22 cellular contexts compared by ENCODE assay signal in the genomic region with DNA sequence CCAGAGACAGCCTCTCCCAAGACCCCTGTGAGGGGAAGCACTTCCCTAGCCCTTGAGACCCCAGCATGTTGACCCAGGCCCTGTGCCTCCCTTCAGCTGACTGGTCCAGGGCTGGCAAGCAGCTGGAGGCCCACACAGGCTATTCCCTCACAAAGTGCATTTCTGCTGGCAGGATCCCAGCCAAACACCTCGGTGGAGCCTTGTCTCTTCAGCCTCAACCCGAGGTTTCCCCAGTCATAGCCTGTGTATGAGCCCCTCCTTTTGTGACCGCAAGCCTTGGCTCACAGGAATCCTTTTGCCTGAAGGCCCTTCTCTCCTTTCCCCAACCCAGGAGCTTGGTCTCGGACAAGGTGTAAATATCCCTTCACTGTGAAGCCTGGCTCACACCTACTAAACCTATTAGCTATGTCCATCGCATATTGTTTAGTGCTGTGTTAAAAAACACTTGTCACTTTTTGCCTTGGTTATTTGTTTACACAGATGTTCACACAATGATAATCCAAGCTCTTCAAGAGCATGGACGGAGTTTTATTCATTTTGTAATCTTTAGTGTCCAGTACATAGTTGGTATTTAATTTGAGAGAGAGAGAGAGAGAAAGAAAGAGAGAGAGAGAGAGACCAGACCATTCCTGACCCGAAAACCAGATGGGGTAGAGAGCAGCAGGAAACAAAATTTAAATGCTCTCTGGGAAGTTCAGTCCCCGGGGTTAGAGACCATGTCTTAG. TPM values are rescaled to one million over a fixed set of nuclear protein-coding genes. Genes with fewer than 3 reads are reported as not detected.
"Had no signal": no experiment of that assay in that cellular context is flagged by ENCODE, and none has a peak within 500 bp of the region (broad histone marks: within the 10 kb centered on the region; RNA-seq: fewer than 3 reads in every experiment).

No MANE protein-coding gene starts in this region.

- H3K9me3 Mint-ChIP-seq: activated CD4-positive, alpha-beta memory T cell treated with anti-CD3 and anti-CD28 coated beads, Interleukin-2, amount 10 ng/mL, durations not matched to agents 7 days and 5 days; activated naive CD4-positive, alpha-beta T cell treated with anti-CD3 and anti-CD28 coated beads for 36 hours; activated T-cell treated with anti-CD3 and anti-CD28 coated beads, Interleukin-2, amount 50 U/mL, for 24 hours; activated T-helper 2 cell treated with anti-CD3 and anti-CD28 coated beads, Interferon-gamma antibody, Interleukin-2, Interleukin-4, amounts not matched to agents 10 μg/mL and 5 μg/mL and 100 μg/mL, durations not matched to agents 14 hours and 24 hours and 36 hours; central memory CD8-positive, alpha-beta T cell; naive thymus-derived CD4-positive, alpha-beta T cell had no signal

- H3K4me3 Mint-ChIP-seq: activated CD4-positive, alpha-beta memory T cell treated with anti-CD3 and anti-CD28 coated beads, Interleukin-2, amount 10 ng/mL, durations not matched to agents 7 days and 5 days; activated naive CD4-positive, alpha-beta T cell treated with anti-CD3 and anti-CD28 coated beads for 36 hours; activated T-cell treated with anti-CD3 and anti-CD28 coated beads, Interleukin-2, amount 50 U/mL, for 24 hours; central memory CD8-positive, alpha-beta T cell; endodermal cell; memory B cell; naive thymus-derived CD4-positive, alpha-beta T cell; stimulated activated memory B cell treated with anti-CD40 and anti-IgM and Interleukin-4, amounts not matched to agents 10 μg/mL and 1 μg/mL and 100 μg/mL, for 72 hours had no signal

- H3K36me3 ChIP-seq: colonic mucosa, spleen, thoracic aorta had no signal

- H3K9me3 ChIP-seq: colonic mucosa, mucosa of descending colon, spleen, thoracic aorta had no signal

- H3K36me3 Mint-ChIP-seq: memory B cell; naive thymus-derived CD4-positive, alpha-beta T cell; stimulated activated memory B cell treated with anti-CD40 and anti-IgM and Interleukin-4, amounts not matched to agents 10 μg/mL and 1 μg/mL and 100 μg/mL, for 72 hours had no signal

- DNase-seq: activated CD4-positive, alpha-beta memory T cell treated with anti-CD3 and anti-CD28 coated beads, Interleukin-2, amount 10 ng/mL, durations not matched to agents 7 days and 5 days; activated CD4-positive, alpha-beta T cell treated with anti-CD3 and anti-CD28 coated beads for 48 hours; activated CD4-positive, CD25-positive, alpha-beta regulatory T cell; activated naive CD4-positive, alpha-beta T cell treated with anti-CD3 and anti-CD28 coated beads for 36 hours; activated T-cell treated with anti-CD3 and anti-CD28 coated beads, Interleukin-2, amount 50 U/mL, for 24 hours; aorta; colonic mucosa; endodermal cell; foreskin keratinocyte; mucosa of descending colon; naive thymus-derived CD4-positive, alpha-beta T cell; spleen; stimulated activated CD4-positive, alpha-beta T cell treated with anti-CD3 and anti-CD28 coated beads, Interleukin-4, amount 100 ng/mL, for 4 hours had no signal

- H3K4me1 Mint-ChIP-seq: activated CD4-positive, alpha-beta memory T cell treated with anti-CD3 and anti-CD28 coated beads, Interleukin-2, amount 10 ng/mL, durations not matched to agents 7 days and 5 days; central memory CD8-positive, alpha-beta T cell; memory B cell; stimulated activated memory B cell treated with anti-CD40 and anti-IgM and Interleukin-4, amounts not matched to agents 10 μg/mL and 1 μg/mL and 100 μg/mL, for 72 hours had no signal

- H2AFZ ChIP-seq: hepatocyte, parathyroid adenoma had no signal

- H3K27me3 ChIP-seq: colonic mucosa, hepatocyte, spleen had no signal

- H3K4me1 ChIP-seq: colonic mucosa, foreskin keratinocyte, parathyroid adenoma, spleen had no signal

- H3K4me3 ChIP-seq: colonic mucosa, hepatocyte, mucosa of descending colon, spleen, thoracic aorta had no signal

- H3K4me2 ChIP-seq: hepatocyte had no signal

- ATAC-seq: foreskin keratinocyte; mucosa of descending colon; naive thymus-derived CD4-positive, alpha-beta T cell; stimulated activated memory B cell treated with anti-CD40 and anti-IgM and Interleukin-4, amounts not matched to agents 10 μg/mL and 1 μg/mL and 100 μg/mL, for 72 hours had no signal

- H3K27ac Mint-ChIP-seq: activated CD4-positive, alpha-beta memory T cell treated with anti-CD3 and anti-CD28 coated beads, Interleukin-2, amount 10 ng/mL, durations not matched to agents 7 days and 5 days; activated naive CD4-positive, alpha-beta T cell treated with anti-CD3 and anti-CD28 coated beads for 36 hours; activated T-cell treated with anti-CD3 and anti-CD28 coated beads, Interleukin-2, amount 50 U/mL, for 24 hours; activated T-helper 2 cell treated with anti-CD3 and anti-CD28 coated beads, Interferon-gamma antibody, Interleukin-2, Interleukin-4, amounts not matched to agents 10 μg/mL and 5 μg/mL and 100 μg/mL, durations not matched to agents 14 hours and 24 hours and 36 hours; endodermal cell; memory B cell; stimulated activated memory B cell treated with anti-CD40 and anti-IgM and Interleukin-4, amounts not matched to agents 10 μg/mL and 1 μg/mL and 100 μg/mL, for 72 hours had no signal

- H3K9ac ChIP-seq: parathyroid adenoma had no signal

- H3K27me3 Mint-ChIP-seq: activated T-cell treated with anti-CD3 and anti-CD28 coated beads, Interleukin-2, amount 50 U/mL, for 24 hours; central memory CD8-positive, alpha-beta T cell; stimulated activated memory B cell treated with anti-CD40 and anti-IgM and Interleukin-4, amounts not matched to agents 10 μg/mL and 1 μg/mL and 100 μg/mL, for 72 hours had no signal

- H3K27ac ChIP-seq: colonic mucosa, foreskin keratinocyte, hepatocyte, parathyroid adenoma, spleen, thoracic aorta had no signal

RNA-seq across cellular contexts. Expression of gene CD247, which starts 8.5 kb away (rescaled TPM):
- total RNA-seq: epithelial cell of proximal tubule, fibroblast of lung, hepatocyte had no signal
- polyA plus RNA-seq: fibroblast of lung, foreskin keratinocyte, hepatocyte had no signal
